ENCODE assay signal across 2 cellular contexts in the genomic region with DNA sequence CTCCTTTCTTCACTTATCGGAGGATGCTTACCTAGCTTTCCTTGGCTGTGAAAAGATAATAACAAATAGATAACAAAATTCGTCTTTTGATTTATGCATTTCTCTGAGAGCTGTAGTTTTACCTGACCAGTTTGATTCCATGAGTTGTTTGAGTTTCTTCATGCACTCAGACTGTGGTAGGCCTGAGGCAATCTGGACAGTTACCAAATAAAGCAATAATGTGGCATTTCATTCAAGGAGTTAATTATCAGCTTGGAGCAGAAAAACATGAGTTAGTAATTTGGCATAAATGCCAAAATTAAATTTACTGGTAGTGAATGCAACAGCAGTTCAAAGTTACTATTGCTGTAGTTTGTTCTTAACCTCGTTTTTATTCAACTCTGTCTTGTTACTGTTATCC.
A peak's percentile ranks its signal among the peaks of the same experiment; 100 is the strongest.
TF ChIP-seq lines count a peak whose summit lies in the region.

No MANE protein-coding gene starts in this region.

TF ChIP-seq in HEK293, 187 proteins besides CTCF, POLR2A, EP300 and RAD21 (continued from another document):
- TF ChIP-seq ZNF837 (tag by site-specific recombination; IDR thresholded peaks at IDR 0.05) = no peak
- 0 out of 2 replicates have a peak, but pooled peaks have one; percentile 25 for TF ChIP-seq SP7 (tag by site-specific recombination; IDR thresholded peaks at IDR 0.05)
- TF ChIP-seq SCRT2 (tag by site-specific recombination; IDR thresholded peaks at IDR 0.05) = no peak
- TF ChIP-seq, protein P1, sequence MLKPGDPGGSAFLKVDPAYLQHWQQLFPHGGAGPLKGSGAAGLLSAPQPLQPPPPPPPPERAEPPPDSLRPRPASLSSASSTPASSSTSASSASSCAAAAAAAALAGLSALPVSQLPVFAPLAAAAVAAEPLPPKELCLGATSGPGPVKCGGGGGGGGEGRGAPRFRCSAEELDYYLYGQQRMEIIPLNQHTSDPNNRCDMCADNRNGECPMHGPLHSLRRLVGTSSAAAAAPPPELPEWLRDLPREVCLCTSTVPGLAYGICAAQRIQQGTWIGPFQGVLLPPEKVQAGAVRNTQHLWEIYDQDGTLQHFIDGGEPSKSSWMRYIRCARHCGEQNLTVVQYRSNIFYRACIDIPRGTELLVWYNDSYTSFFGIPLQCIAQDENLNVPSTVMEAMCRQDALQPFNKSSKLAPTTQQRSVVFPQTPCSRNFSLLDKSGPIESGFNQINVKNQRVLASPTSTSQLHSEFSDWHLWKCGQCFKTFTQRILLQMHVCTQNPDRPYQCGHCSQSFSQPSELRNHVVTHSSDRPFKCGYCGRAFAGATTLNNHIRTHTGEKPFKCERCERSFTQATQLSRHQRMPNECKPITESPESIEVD (tag by site-specific recombination; IDR thresholded peaks at IDR 0.05) = peak; percentile 39; the same call in 1 of the 2 replicates

TF ChIP-seq in H1, 55 proteins besides CTCF, POLR2A, EP300 and RAD21:
- TF ChIP-seq, protein P2, sequence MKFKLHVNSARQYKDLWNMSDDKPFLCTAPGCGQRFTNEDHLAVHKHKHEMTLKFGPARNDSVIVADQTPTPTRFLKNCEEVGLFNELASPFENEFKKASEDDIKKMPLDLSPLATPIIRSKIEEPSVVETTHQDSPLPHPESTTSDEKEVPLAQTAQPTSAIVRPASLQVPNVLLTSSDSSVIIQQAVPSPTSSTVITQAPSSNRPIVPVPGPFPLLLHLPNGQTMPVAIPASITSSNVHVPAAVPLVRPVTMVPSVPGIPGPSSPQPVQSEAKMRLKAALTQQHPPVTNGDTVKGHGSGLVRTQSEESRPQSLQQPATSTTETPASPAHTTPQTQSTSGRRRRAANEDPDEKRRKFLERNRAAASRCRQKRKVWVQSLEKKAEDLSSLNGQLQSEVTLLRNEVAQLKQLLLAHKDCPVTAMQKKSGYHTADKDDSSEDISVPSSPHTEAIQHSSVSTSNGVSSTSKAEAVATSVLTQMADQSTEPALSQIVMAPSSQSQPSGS (IDR thresholded peaks at IDR 0.05; ENCODE audit: low read length) = no peak
- no peak for TF ChIP-seq ATF3 (IDR thresholded peaks at IDR 0.05; ENCODE audit: insufficient read depth, low read depth, low read length)
- TF ChIP-seq ASH2L (IDR thresholded peaks at IDR 0.05; ENCODE audit: low read length) = no peak
- TF ChIP-seq GTF2F1 (IDR thresholded peaks at IDR 0.05; ENCODE audit: borderline replicate concordance, low read depth, low read length) = no peak
- no peak for TF ChIP-seq EZH2 (IDR thresholded peaks at IDR 0.05; ENCODE audit: low read depth, low read length, severe bottlenecking)
- TF ChIP-seq EGR1 (IDR thresholded peaks at IDR 0.05; ENCODE audit: borderline replicate concordance, low read depth, low read length) = no peak
- no peak for TF ChIP-seq RXRA (IDR thresholded peaks at IDR 0.05; ENCODE audit: insufficient read depth, low read depth, low read length)
- no peak for TF ChIP-seq TAF1 (IDR thresholded peaks at IDR 0.05; ENCODE audit: low read depth, low read length)
- TF ChIP-seq CREB1 (IDR thresholded peaks at IDR 0.05) = no peak
- TF ChIP-seq KDM1A (IDR thresholded peaks at IDR 0.05; ENCODE audit: borderline replicate concordance, low read length) = no peak
- TF ChIP-seq FOSL1 (IDR thresholded peaks at IDR 0.05; ENCODE audit: insufficient read depth, low read depth, low read length) = no peak
- TF ChIP-seq TAF7 (optimal IDR thresholded peaks at IDR 0.05; ENCODE audit: borderline replicate concordance, low read depth, low read length) = no peak
- TF ChIP-seq BCL11A (IDR thresholded peaks at IDR 0.05; ENCODE audit: low read depth in 2 of 2, low read length in 2 of 2) = no peak
- TF ChIP-seq RNF2 (IDR thresholded peaks at IDR 0.05; ENCODE audit: borderline replicate concordance, low read depth, low read length, missing control alignments, poor library complexity, severe bottlenecking) = no peak
- TF ChIP-seq TBP (IDR thresholded peaks at IDR 0.05; ENCODE audit: low read depth, low read length) = no peak
- TF ChIP-seq HDAC6 (IDR thresholded peaks at IDR 0.05; ENCODE audit: low read depth, low read length) = no peak
- no peak for TF ChIP-seq JUND (IDR thresholded peaks at IDR 0.05; ENCODE audit: low read length)
- TF ChIP-seq CTBP2 (IDR thresholded peaks at IDR 0.05; ENCODE audit: borderline replicate concordance, insufficient read depth, insufficient read length, low read length) = no peak
